Comparison of ENCODE assay signal across 13 cellular contexts in the genomic region with DNA sequence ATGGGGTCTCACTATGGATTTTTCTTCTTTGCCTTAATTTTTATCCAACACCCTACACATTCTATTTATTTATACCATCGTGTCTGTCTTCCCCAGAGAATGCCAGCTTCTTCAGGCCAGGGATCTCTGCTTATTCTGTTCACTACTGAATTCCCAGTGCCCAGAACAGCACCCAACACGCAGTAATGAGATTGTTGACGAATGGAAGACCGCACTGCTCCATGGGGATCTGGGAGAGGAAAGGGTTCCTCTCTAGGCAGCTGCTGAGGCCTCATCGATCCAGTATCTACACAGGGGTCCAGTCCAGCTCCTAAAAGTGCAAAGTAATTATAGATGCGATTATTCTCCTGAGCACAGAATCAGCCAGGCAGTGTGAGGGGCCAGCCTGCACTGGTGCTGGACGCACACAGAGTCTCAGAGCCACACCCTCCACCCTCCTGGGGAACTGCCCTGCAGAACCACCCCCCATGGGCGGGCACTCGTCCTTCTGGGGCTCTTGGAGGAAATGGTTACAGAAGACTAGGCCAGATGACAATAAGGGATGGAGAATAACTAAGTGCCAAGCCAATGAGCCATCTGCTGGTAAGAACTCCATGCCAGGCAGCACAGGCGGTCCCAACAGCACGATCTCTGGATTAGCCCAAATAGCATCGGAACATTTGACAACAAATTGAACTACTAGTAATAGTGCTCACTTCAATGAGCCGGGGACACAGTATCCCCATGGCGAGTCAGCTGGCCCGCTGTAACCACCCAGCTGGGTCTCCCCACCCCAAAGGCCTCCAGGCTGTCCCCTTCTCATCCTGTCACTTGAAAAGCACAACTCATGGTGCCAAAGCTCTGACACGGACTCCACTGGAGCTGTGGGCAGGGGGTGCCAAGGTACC. TPM values are rescaled to one million over a fixed set of nuclear protein-coding genes. Genes with fewer than 3 reads are reported as not detected.
DNase-seq lines count a peak whose midpoint lies in the region; ATAC-seq, FAIRE-seq and TF ChIP-seq lines count a peak whose summit lies in the region.
"Had no signal": no experiment of that assay in that cellular context is flagged by ENCODE, and none has a peak within 500 bp of the region (broad histone marks: within the 10 kb centered on the region; RNA-seq: fewer than 3 reads in every experiment).

No MANE protein-coding gene starts in this region.

- H3K79me2 ChIP-seq in OCI-LY7 (ENCODE audit: insufficient read depth, low read depth, low read length), result peaks cover 7% of the 10 kb centered on the region; the same call in 1 of the 2 replicates

- H3K4me2 ChIP-seq in OCI-LY7 (ENCODE audit: low read length), result no peak overlapping the region

- H3K4me3 Mint-ChIP-seq in activated naive CD8-positive, alpha-beta T cell, result peak overlapping the region; percentile 48
- no peak overlapping the region for H3K4me3 Mint-ChIP-seq in activated naive CD8-positive, alpha-beta T cell treated with anti-CD3 and anti-CD28 coated beads for 36 hours

- H3K4me1 ChIP-seq in kidney (ENCODE audit: control insufficient read depth in 1 of 2, insufficient read depth in 1 of 2, low read depth in 1 of 2, low read length in 2 of 2) (peaks cover 16 to 29% of the 10 kb centered on the region in 2 donors), transverse colon (peaks cover 4 to 57% (median 39%) of the 10 kb centered on the region in 4 donors), OCI-LY7 (ENCODE audit: insufficient read depth, low read length, poor library complexity, severe bottlenecking) (peaks cover 33% of the 10 kb centered on the region)

- in situ Hi-C loops in transverse colon (cut with MboI; ENCODE audit: low pct_ligation_motif_present in 1 of 4, low pct_unique_long_range_greater_than_20kb in 1 of 4, low sequenced_read_pairs in 3 of 4), result loop anchor here in 1 of 4 donors (10.0 kb wide), 1 partner anchor 173 kb away; no protein-coding TSS in a partner anchor

- TF ChIP-seq CTCF in kidney (IDR thresholded peaks at IDR 0.05; ENCODE audit: borderline replicate concordance, extremely low read depth, insufficient read depth) (no peak), transverse colon (IDR thresholded peaks at IDR 0.05) (no peak), OCI-LY7 (conservative IDR thresholded peaks at IDR 0.05; ENCODE audit: low read length) (no peak)

- H3K9me2 ChIP-seq in OCI-LY7 (ENCODE audit: insufficient read depth, low read length), result no peaks in the 10 kb centered on the region

- no peaks in the 10 kb centered on the region for H3K9me3 Mint-ChIP-seq in activated naive CD8-positive, alpha-beta T cell (ENCODE audit: low read depth)
- H3K9me3 Mint-ChIP-seq in activated naive CD8-positive, alpha-beta T cell treated with anti-CD3 and anti-CD28 coated beads for 36 hours, result no peaks in the 10 kb centered on the region

- no peak for TF ChIP-seq POLR2A in transverse colon (IDR thresholded peaks at IDR 0.05)

- H3K9ac ChIP-seq in kidney (ENCODE audit: low read length in 2 of 2), result no peak overlapping the region

- POLR2A ChIA-PET in OCI-LY7 (lab: Charles Lee), result interaction anchor here (0.6 kb wide), 1 partner anchor 9 kb away, joined by 3 read pairs; no protein-coding TSS in a partner anchor

- H3K27ac Mint-ChIP-seq in activated naive CD8-positive, alpha-beta T cell, result no peak overlapping the region
- no peak overlapping the region for H3K27ac Mint-ChIP-seq in activated naive CD8-positive, alpha-beta T cell treated with anti-CD3 and anti-CD28 coated beads for 36 hours

- intact Hi-C loops in kidney (cut with DNase I) (loop anchor here (10.0 kb wide), 1 partner anchor 63 kb away; no protein-coding TSS in a partner anchor), transverse colon (cut with DNase I; ENCODE audit: low total_unique reads) (loop anchor here (10.0 kb wide), 1 partner anchor 173 kb away; no protein-coding TSS in a partner anchor), OCI-LY7 (cut with micrococcal nuclease; ENCODE audit: unreplicated experiment) (loop anchor here (10.0 kb wide), 3 partner anchors 117 to 1003 kb away; a partner anchor contains a TSS)

- no peaks in the 10 kb centered on the region for H3K27me3 Mint-ChIP-seq in activated naive CD8-positive, alpha-beta T cell
- peaks cover 4% of the 10 kb centered on the region for H3K27me3 Mint-ChIP-seq in activated naive CD8-positive, alpha-beta T cell treated with anti-CD3 and anti-CD28 coated beads for 36 hours

- H3K36me3 ChIP-seq in kidney (ENCODE audit: control insufficient read depth in 1 of 2, insufficient read depth in 2 of 2, low read length in 2 of 2) (no peaks in the 10 kb centered on the region), transverse colon (no peaks in the 10 kb centered on the region), OCI-LY7 (ENCODE audit: insufficient read depth, low read length) (no peaks in the 10 kb centered on the region)
- H3K36me3 ChIP-seq: suprapubic skin had no signal

- H3K36me3 Mint-ChIP-seq in activated naive CD8-positive, alpha-beta T cell, result no peaks in the 10 kb centered on the region
- no peaks in the 10 kb centered on the region for H3K36me3 Mint-ChIP-seq in activated naive CD8-positive, alpha-beta T cell treated with anti-CD3 and anti-CD28 coated beads for 36 hours

- no peak for TF ChIP-seq EP300 in transverse colon (IDR thresholded peaks at IDR 0.05; ENCODE audit: low read depth)

- H3K9me3 ChIP-seq in kidney (ENCODE audit: control insufficient read depth in 1 of 2, low read length in 2 of 2) (no peaks in the 10 kb centered on the region), transverse colon (no peaks in the 10 kb centered on the region), OCI-LY7 (ENCODE audit: low read length) (no peaks in the 10 kb centered on the region)
- H3K9me3 ChIP-seq: suprapubic skin had no signal

- no peak for ATAC-seq in GM21786 (IDR thresholded peaks at IDR 0.05; ENCODE audit: unreplicated experiment)

- no peak for FAIRE-seq in kidney (lab: Jason Lieb, UNC)
- FAIRE-seq: GM18507, TTC549 had no signal

- no peaks in the 10 kb centered on the region for H3K27me3 ChIP-seq in transverse colon

- CTCF ChIA-PET in OCI-LY7 (lab: Charles Lee; ENCODE audit: unreplicated experiment), result no interaction called here

- peaks cover 23% of the 10 kb centered on the region for H3K4me1 Mint-ChIP-seq in activated naive CD8-positive, alpha-beta T cell (ENCODE audit: low read depth)
- peaks cover 20% of the 10 kb centered on the region for H3K4me1 Mint-ChIP-seq in activated naive CD8-positive, alpha-beta T cell treated with anti-CD3 and anti-CD28 coated beads for 36 hours

- no TSS peak for BruUV-seq in OCI-LY7 (replicated peaks; lab: Mats Ljungman, UMichigan)

- H3K4me3 ChIP-seq in kidney (ENCODE audit: low read length in 2 of 2), result no peak overlapping the region
- no peak overlapping the region for H3K4me3 ChIP-seq in transverse colon
- H3K4me3 ChIP-seq in OCI-LY7 (ENCODE audit: low read depth, low read length, poor library complexity, severe bottlenecking), result no peak overlapping the region

- no peaks in the 10 kb centered on the region for H4K20me1 ChIP-seq in OCI-LY7 (ENCODE audit: insufficient read depth, low read length)

- no peak for DNase-seq in activated naive CD8-positive, alpha-beta T cell treated with anti-CD3 and anti-CD28 coated beads for 36 hours
- DNase-seq in UCSD-AML1 (lab: John Stamatoyannopoulos, UW; ENCODE audit: unreplicated experiment) (peak; percentile 51), kidney (peak; percentile 90), transverse colon (peak; percentile 78), OCI-LY7 (ENCODE audit: low spot score) (no peak), kidney glomerular epithelial cell (lab: John Stamatoyannopoulos, UW) (no peak)
- DNase-seq: GOT3, NCI-H2029 had no signal

- H2AFZ ChIP-seq in OCI-LY7 (ENCODE audit: low read length), result no peak overlapping the region

- peak overlapping the region; percentile 83 to 85 for H3K27ac ChIP-seq in kidney (ENCODE audit: low read depth in 2 of 2, low read length in 2 of 2)
- H3K27ac ChIP-seq in transverse colon, result peak overlapping the region; percentile 85 to 92 (median 86)
- no peak overlapping the region for H3K27ac ChIP-seq in OCI-LY7 (ENCODE audit: low read depth, low read length, poor library complexity, severe bottlenecking)

- WGBS in transverse colon (ENCODE audit: low coverage in 1 of 2), 2 donors, result 20 to 70% methylated on average over 2 to 16 of the region's 16 CpGs

RNA-seq across cellular contexts. Expression of a gene that starts 1.7 kb away (rescaled TPM):
- total RNA-seq in activated naive CD8-positive, alpha-beta T cell treated with anti-CD3 and anti-CD28 coated beads for 36 hours, result 1 to 10 TPM; 6.5 to 7.7 TPM
- total RNA-seq in kidney (39.0 TPM), transverse colon (100 to 1,000 TPM in 3 of 4 donors, 10 to 100 TPM in 1; 65.7 to 673 (median 364) TPM), OCI-LY7 (2022) (20.3 and 22.4 TPM in 2 replicates)
- polyA plus RNA-seq in kidney (ENCODE audit: insufficient read depth, low read depth, low replicate concordance), result 30.1 TPM
- 8.0 and 11.4 TPM in 2 replicates for total RNA-seq in OCI-LY7 (2014; rRNA removed; shearing (Covaris generic))

Comparison
In these comparisons a context has a peak if more than half of its experiments do, and no peak if none do; other contexts are left out.
1. DNase-seq: peak in UCSD-AML1 (single experiment), kidney (single experiment) and transverse colon (single experiment); none in activated naive CD8-positive, alpha-beta T cell treated with anti-CD3 and anti-CD28 coated beads for 36 hours (single experiment), OCI-LY7 (single experiment) and kidney glomerular epithelial cell (single experiment).